11 cellular contexts compared by ENCODE assay signal in genomic region chr2:220891405-220891804, GRCh38.
A peak's percentile ranks its signal among the peaks of the same experiment; 100 is the strongest.
DNase-seq lines count a peak whose midpoint lies in the region; ATAC-seq and TF ChIP-seq lines count a peak whose summit lies in the region.
"Had no signal": no experiment of that assay in that cellular context is flagged by ENCODE, and none has a peak within 500 bp of the region (broad histone marks: within the 10 kb centered on the region; RNA-seq: fewer than 3 reads in every experiment).

No MANE protein-coding gene starts in this region.

- H3K27me3 ChIP-seq in osteoblast (ENCODE audit: insufficient read depth, low read length): no peaks in the 10 kb centered on the region

- H3K27me3 Mint-ChIP-seq in CD14-positive monocyte (ENCODE audit: low read depth in 3 of 3): no peaks in the 10 kb centered on the region
- H3K27me3 Mint-ChIP-seq: progenitor cell of endocrine pancreas had no signal

- H3K36me3 Mint-ChIP-seq in CD14-positive monocyte: no peaks in the 10 kb centered on the region

- no peaks in the 10 kb centered on the region for H3K79me2 ChIP-seq in osteoblast (ENCODE audit: insufficient read depth, low read length)

- H3K4me3 Mint-ChIP-seq in CD14-positive monocyte: no peak overlapping the region
- H3K4me3 Mint-ChIP-seq: activated T-cell treated with anti-CD3 and anti-CD28 coated beads, Interleukin-2, amount 50 U/mL, for 72 hours had no signal

- no peaks in the 10 kb centered on the region for H3K4me1 ChIP-seq in osteoblast (ENCODE audit: insufficient read depth, low read length)

- H3K4me2 ChIP-seq in osteoblast (ENCODE audit: insufficient read depth, low read length): no peak overlapping the region

- H4K20me1 ChIP-seq in osteoblast (ENCODE audit: insufficient read depth, low read length): no peaks in the 10 kb centered on the region

- no peak for TF ChIP-seq CTCF in osteoblast (IDR thresholded peaks at IDR 0.05; ENCODE audit: extremely low read depth, low read depth, low read length)
- no peak for TF ChIP-seq CTCF in GM20000 (IDR thresholded peaks at IDR 0.05; ENCODE audit: extremely low read depth, missing control alignments)
- no peak for TF ChIP-seq CTCF in CD14-positive monocyte (IDR thresholded peaks at IDR 0.05)

- peaks cover 2 to 9% (median 4%) of the 10 kb centered on the region in 7 donors for H3K9me3 Mint-ChIP-seq in CD14-positive monocyte

- H2AFZ ChIP-seq in osteoblast (ENCODE audit: low read length): no peak overlapping the region

- no peaks in the 10 kb centered on the region for H3K36me3 ChIP-seq in osteoblast (ENCODE audit: insufficient read depth, low read length)

- no peak overlapping the region for H3K27ac Mint-ChIP-seq in CD14-positive monocyte
- H3K27ac Mint-ChIP-seq: activated T-cell treated with anti-CD3 and anti-CD28 coated beads, Interleukin-2, amount 50 U/mL, for 72 hours; progenitor cell of endocrine pancreas had no signal

- no peak overlapping the region for H3K27ac ChIP-seq in epithelial cell of prostate
- no peak overlapping the region for H3K27ac ChIP-seq in osteoblast (ENCODE audit: low read depth, low read length)

- ATAC-seq in HG02623 (IDR thresholded peaks at IDR 0.05; ENCODE audit: unreplicated experiment): no peak
- no peak for ATAC-seq in stimulated activated naive CD8-positive, alpha-beta T cell treated with anti-CD3 and anti-CD28 coated beads, Interleukin-15, Interleukin-2, amounts not matched to agents 100 U/mL and 50 U/mL, for 24 hours
- ATAC-seq: activated T-cell treated with anti-CD3 and anti-CD28 coated beads, Interleukin-2, amount 50 U/mL, for 72 hours had no signal

- no peaks in the 10 kb centered on the region for H3K4me1 Mint-ChIP-seq in CD14-positive monocyte

- intact Hi-C loops in CD14-positive monocyte (cut with micrococcal nuclease): no loop called here

- no peak overlapping the region for H3K4me3 ChIP-seq in osteoblast (ENCODE audit: insufficient read depth, low read length)

- DNase-seq in ELR (ENCODE audit: low read depth) (peak; percentile 73), NCI-H82 treated with DMSO at 0.1 percent for 48 hours (lab: John Stamatoyannopoulos, UW; ENCODE audit: unreplicated experiment) (peak; percentile 28), epithelial cell of prostate (ENCODE audit: low read depth, low spot score) (peak; percentile 61), osteoblast (ENCODE audit: insufficient read length, low spot score, missing footprints) (peak; percentile 75), GM20000 (ENCODE audit: low spot score) (no peak), CD14-positive monocyte (ENCODE audit: low spot score) (no peak)
- no peak for DNase-seq in stimulated activated naive CD8-positive, alpha-beta T cell treated with anti-CD3 and anti-CD28 coated beads, Interleukin-15, Interleukin-2, amounts not matched to agents 100 U/mL and 50 U/mL, for 24 hours
- DNase-seq: activated T-cell treated with anti-CD3 and anti-CD28 coated beads, Interleukin-2, amount 50 U/mL, for 72 hours; MM.1S had no signal

- no peaks in the 10 kb centered on the region for H3K9me3 ChIP-seq in osteoblast (ENCODE audit: low read depth, low read length)

Comparison
In these comparisons a context has a peak if more than half of its experiments do, and no peak if none do; other contexts are left out.
1. DNase-seq: peak in ELR (single experiment), NCI-H82 treated with DMSO at 0.1 percent for 48 hours (single experiment), epithelial cell of prostate (single experiment) and osteoblast (single experiment); none in GM20000 (single experiment), CD14-positive monocyte (single experiment) and stimulated activated naive CD8-positive, alpha-beta T cell treated with anti-CD3 and anti-CD28 coated beads, Interleukin-15, Interleukin-2, amounts not matched to agents 100 U/mL and 50 U/mL, for 24 hours (single experiment).